ENCODE assay signal across 35 cellular contexts in genomic region chr15:88756521-88756920, GRCh38. TPM values are rescaled to one million over a fixed set of nuclear protein-coding genes. Genes with fewer than 3 reads are reported as not detected.
"Had no signal": no experiment of that assay in that cellular context is flagged by ENCODE, and none has a peak within 500 bp of the region (broad histone marks: within the 10 kb centered on the region; RNA-seq: fewer than 3 reads in every experiment).

No MANE protein-coding gene starts in this region.

- DNase-seq: activated effector memory CD4-positive, alpha-beta T cell treated with anti-CD3 and anti-CD28 coated beads, Interleukin-2, amount 50 U/mL, for 16 hours; activated effector memory CD4-positive, alpha-beta T cell treated with Interleukin-2 at 50 U/mL for 16 hours; activated gamma-delta T cell; activated gamma-delta T cell treated with Interleukin-2 at 50 U/mL for 16 hours; activated naive CD4-positive, alpha-beta T cell; activated naive CD4-positive, alpha-beta T cell treated with anti-CD3 and anti-CD28 coated beads for 36 hours; activated naive CD4-positive, alpha-beta T cell treated with anti-CD3 and anti-CD28 coated beads, Interleukin-2, amount 10 ng/mL, durations not matched to agents 7 days and 5 days; activated naive CD4-positive, alpha-beta T cell treated with anti-CD3 and anti-CD28 coated beads, Interleukin-2, amount 50 U/mL, for 16 hours; activated naive CD4-positive, alpha-beta T cell treated with Interleukin-2 at 50 U/mL for 16 hours; activated naive CD8-positive, alpha-beta T cell treated with anti-CD3 and anti-CD28 coated beads for 36 hours; activated naive CD8-positive, alpha-beta T cell treated with anti-CD3 and anti-CD28 coated beads, Interleukin-2, amount 10 ng/mL, durations not matched to agents 7 days and 5 days; activated naive CD8-positive, alpha-beta T cell treated with anti-CD3 and anti-CD28 coated beads, Interleukin-2, amount 50 U/mL, for 24 hours; activated T-cell treated with anti-CD3 and anti-CD28 coated beads, Interleukin-2, amount 50 U/mL, for 1 hour; activated T-cell treated with anti-CD3 and anti-CD28 coated beads, Interleukin-2, amount 50 U/mL, for 24 hours; activated T-cell treated with anti-CD3 and anti-CD28 coated beads, Interleukin-2, amount 50 U/mL, for 4 hours; activated T-cell treated with anti-CD3 and anti-CD28 coated beads, Interleukin-2, amount 50 U/mL, for 48 hours; activated T-cell treated with anti-CD3 and anti-CD28 coated beads, Interleukin-2, amount 50 U/mL, for 72 hours; adrenal gland; amniotic stem cell; amygdala; anterior cingulate cortex; aorta; body of pancreas; brain microvascular endothelial cell; caudate nucleus; central memory CD4-positive, alpha-beta T cell; cerebellar nuclear complex had no signal

- H3K36me3 ChIP-seq: adrenal gland, ascending aorta, brain microvascular endothelial cell, breast epithelium, cardiac muscle cell had no signal

- ATAC-seq: activated naive CD4-positive, alpha-beta T cell treated with anti-CD3 and anti-CD28 coated beads, Interleukin-2, amount 50 U/mL, for 72 hours; activated naive CD8-positive, alpha-beta T cell treated with anti-CD3 and anti-CD28 coated beads, Interleukin-2, amount 50 U/mL, for 24 hours; activated T-cell treated with anti-CD3 and anti-CD28 coated beads, Interleukin-2, amount 50 U/mL, for 4 hours; activated T-helper 17 cell treated with anti-CD3 and anti-CD28 coated beads, Interleukin-2, amount 50 U/mL, for 72 hours; body of pancreas had no signal

- H3K27ac ChIP-seq: adrenal gland, ascending aorta, body of pancreas, brain microvascular endothelial cell, breast epithelium, cardiac muscle cell had no signal

- H3K4me3 ChIP-seq: adrenal gland, ascending aorta, body of pancreas, breast epithelium, cardiac muscle cell had no signal

- H3K9me3 ChIP-seq: adrenal gland, ascending aorta, body of pancreas, breast epithelium had no signal

- H3K4me1 ChIP-seq: adrenal gland, ascending aorta, body of pancreas, breast epithelium had no signal

- H3K27me3 ChIP-seq: adrenal gland, ascending aorta, body of pancreas, brain microvascular endothelial cell, breast epithelium, cardiac muscle cell had no signal

RNA-seq across cellular contexts. Expression of gene ACAN, which starts 46.7 kb away (rescaled TPM):
- total RNA-seq: activated naive CD4-positive, alpha-beta T cell treated with anti-CD3 and anti-CD28 coated beads for 36 hours; activated naive CD4-positive, alpha-beta T cell treated with anti-CD3 and anti-CD28 coated beads, Interleukin-2, amount 50 U/mL, for 72 hours; activated naive CD8-positive, alpha-beta T cell treated with anti-CD3 and anti-CD28 coated beads for 36 hours; activated naive CD8-positive, alpha-beta T cell treated with anti-CD3 and anti-CD28 coated beads, Interleukin-2, amount 10 ng/mL, durations not matched to agents 7 days and 5 days; activated T-cell treated with anti-CD3 and anti-CD28 coated beads, Interleukin-2, amount 50 U/mL, for 4 hours; activated T-cell treated with anti-CD3 and anti-CD28 coated beads, Interleukin-2, amount 50 U/mL, for 72 hours; activated T-helper 1 cell treated with anti-CD3 and anti-CD28 coated beads, Interleukin-12 subunit alpha, Interleukin-12 subunit beta, Interleukin-2, Interleukin-4 antibody, amounts not matched to agents 30 ng/mL and 10 ng/mL and 1 ng/mL, durations not matched to agents 14 hours and 24 hours and 36 hours; activated T-helper 17 cell treated with anti-CD3 and anti-CD28 coated beads, Interleukin-2, amount 50 U/mL, for 72 hours; activated T-helper 2 cell treated with anti-CD3 and anti-CD28 coated beads, Interferon-gamma antibody, Interleukin-2, Interleukin-4, amounts not matched to agents 10 μg/mL and 5 μg/mL and 100 μg/mL, durations not matched to agents 14 hours and 24 hours and 36 hours; bronchial epithelial cell had no signal
